1 cellular context compared by ENCODE assay signal in genomic region chr1:203682401-203683383, GRCh38.
TF ChIP-seq lines count a peak whose summit lies in the region.

No MANE protein-coding gene starts in this region.

TF ChIP-seq in HEK293, 187 proteins besides CTCF, POLR2A, EP300 and RAD21 (continued from another document):
- TF ChIP-seq PATZ1 (tag by site-specific recombination; IDR thresholded peaks at IDR 0.05) (0 out of 2 replicates have a peak, but pooled peaks have one; percentile 48), ZNF692 (tag by site-specific recombination; IDR thresholded peaks at IDR 0.05) (peak; percentile 71)
